In the genomic region with DNA sequence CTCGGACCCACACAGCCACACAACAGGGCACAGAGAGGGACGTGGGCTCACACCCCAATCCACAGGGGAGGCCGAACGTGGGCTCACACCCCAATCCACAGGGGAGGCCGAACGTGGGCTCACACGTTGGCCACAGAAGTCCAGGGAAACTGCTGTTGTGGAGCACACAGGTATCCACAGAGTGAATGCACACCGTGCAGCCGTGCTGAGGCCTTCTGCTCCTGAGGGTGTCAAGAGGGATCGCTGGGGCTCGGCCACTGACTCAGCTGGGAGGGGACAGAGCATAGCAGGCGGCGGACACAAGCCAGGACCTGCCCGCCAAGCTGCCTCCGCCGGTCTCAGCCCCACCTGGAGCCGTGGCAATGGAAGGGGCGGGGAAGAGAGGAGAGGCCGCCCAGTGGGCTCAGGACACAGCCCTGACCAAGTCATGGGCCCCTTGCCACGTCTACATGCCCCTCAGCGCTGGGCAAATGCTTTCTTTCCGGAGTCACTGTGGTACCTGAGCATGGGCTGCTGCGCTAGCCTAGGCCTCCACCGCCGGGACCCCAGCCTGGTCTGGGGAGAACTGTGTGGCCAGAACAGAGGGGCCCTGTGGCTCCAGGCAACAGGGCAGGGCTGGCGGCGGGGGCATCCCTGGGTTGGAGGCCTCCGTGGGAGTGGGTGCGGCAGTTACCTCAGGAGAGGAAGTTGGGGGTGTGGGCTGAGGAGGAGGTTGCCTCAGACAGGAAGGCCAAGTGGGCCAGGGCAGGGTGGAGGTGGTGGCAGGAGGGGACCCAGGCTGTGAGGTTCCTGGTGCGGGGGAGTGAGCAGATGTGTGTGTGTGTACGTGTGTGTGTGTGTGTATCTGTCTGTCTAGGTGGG, we compare ENCODE assay signal across 1 cellular context.
TF ChIP-seq lines count a peak whose summit lies in the region.

No MANE protein-coding gene starts in this region.

TF ChIP-seq in K562, 482 proteins besides CTCF, POLR2A, EP300 and RAD21 (continued from another document):
- TF ChIP-seq, protein P1, sequence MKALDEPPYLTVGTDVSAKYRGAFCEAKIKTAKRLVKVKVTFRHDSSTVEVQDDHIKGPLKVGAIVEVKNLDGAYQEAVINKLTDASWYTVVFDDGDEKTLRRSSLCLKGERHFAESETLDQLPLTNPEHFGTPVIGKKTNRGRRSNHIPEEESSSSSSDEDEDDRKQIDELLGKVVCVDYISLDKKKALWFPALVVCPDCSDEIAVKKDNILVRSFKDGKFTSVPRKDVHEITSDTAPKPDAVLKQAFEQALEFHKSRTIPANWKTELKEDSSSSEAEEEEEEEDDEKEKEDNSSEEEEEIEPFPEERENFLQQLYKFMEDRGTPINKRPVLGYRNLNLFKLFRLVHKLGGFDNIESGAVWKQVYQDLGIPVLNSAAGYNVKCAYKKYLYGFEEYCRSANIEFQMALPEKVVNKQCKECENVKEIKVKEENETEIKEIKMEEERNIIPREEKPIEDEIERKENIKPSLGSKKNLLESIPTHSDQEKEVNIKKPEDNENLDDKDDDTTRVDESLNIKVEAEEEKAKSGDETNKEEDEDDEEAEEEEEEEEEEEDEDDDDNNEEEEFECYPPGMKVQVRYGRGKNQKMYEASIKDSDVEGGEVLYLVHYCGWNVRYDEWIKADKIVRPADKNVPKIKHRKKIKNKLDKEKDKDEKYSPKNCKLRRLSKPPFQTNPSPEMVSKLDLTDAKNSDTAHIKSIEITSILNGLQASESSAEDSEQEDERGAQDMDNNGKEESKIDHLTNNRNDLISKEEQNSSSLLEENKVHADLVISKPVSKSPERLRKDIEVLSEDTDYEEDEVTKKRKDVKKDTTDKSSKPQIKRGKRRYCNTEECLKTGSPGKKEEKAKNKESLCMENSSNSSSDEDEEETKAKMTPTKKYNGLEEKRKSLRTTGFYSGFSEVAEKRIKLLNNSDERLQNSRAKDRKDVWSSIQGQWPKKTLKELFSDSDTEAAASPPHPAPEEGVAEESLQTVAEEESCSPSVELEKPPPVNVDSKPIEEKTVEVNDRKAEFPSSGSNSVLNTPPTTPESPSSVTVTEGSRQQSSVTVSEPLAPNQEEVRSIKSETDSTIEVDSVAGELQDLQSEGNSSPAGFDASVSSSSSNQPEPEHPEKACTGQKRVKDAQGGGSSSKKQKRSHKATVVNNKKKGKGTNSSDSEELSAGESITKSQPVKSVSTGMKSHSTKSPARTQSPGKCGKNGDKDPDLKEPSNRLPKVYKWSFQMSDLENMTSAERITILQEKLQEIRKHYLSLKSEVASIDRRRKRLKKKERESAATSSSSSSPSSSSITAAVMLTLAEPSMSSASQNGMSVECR (CRISPR knock-in tag; IDR thresholded peaks at IDR 0.05), result peak; percentile 85; the same call in 1 of the 2 replicates
- TF ChIP-seq BDP1 (IDR thresholded peaks at IDR 0.05; ENCODE audit: insufficient read depth, insufficient read length) (no peak), CBX1 (IDR thresholded peaks at IDR 0.05; ENCODE audit: low read depth) (no peak), NFE2L1 (tag; IDR thresholded peaks at IDR 0.05; ENCODE audit: borderline replicate concordance, low read depth) (no peak), HOXB6 (CRISPR knock-in tag; IDR thresholded peaks at IDR 0.05; ENCODE audit: borderline replicate concordance) (no peak), XRCC3 (IDR thresholded peaks at IDR 0.05) (no peak), ZBTB8A (IDR thresholded peaks at IDR 0.05; ENCODE audit: partially characterized antibody) (no peak), ZNF668 (CRISPR knock-in tag; IDR thresholded peaks at IDR 0.05) (no peak), MTA3 (IDR thresholded peaks at IDR 0.05; ENCODE audit: borderline replicate concordance) (peak; percentile 24; the same call in 1 of the 2 replicates), ZNF436 (CRISPR knock-in tag; IDR thresholded peaks at IDR 0.05) (no peak), ARHGAP35 (IDR thresholded peaks at IDR 0.05; ENCODE audit: partially characterized antibody) (no peak)
- TF ChIP-seq, protein P2, sequence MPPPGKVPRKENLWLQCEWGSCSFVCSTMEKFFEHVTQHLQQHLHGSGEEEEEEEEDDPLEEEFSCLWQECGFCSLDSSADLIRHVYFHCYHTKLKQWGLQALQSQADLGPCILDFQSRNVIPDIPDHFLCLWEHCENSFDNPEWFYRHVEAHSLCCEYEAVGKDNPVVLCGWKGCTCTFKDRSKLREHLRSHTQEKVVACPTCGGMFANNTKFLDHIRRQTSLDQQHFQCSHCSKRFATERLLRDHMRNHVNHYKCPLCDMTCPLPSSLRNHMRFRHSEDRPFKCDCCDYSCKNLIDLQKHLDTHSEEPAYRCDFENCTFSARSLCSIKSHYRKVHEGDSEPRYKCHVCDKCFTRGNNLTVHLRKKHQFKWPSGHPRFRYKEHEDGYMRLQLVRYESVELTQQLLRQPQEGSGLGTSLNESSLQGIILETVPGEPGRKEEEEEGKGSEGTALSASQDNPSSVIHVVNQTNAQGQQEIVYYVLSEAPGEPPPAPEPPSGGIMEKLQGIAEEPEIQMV (tag; conservative IDR thresholded peaks at IDR 0.05; ENCODE audit: low read depth), result no peak
- TF ChIP-seq, protein P3, sequence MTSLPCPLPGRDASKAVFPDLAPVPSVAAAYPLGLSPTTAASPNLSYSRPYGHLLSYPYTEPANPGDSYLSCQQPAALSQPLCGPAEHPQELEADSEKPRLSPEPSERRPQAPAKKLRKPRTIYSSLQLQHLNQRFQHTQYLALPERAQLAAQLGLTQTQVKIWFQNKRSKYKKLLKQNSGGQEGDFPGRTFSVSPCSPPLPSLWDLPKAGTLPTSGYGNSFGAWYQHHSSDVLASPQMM (CRISPR knock-in tag; IDR thresholded peaks at IDR 0.05), result no peak
